In the genomic region with DNA sequence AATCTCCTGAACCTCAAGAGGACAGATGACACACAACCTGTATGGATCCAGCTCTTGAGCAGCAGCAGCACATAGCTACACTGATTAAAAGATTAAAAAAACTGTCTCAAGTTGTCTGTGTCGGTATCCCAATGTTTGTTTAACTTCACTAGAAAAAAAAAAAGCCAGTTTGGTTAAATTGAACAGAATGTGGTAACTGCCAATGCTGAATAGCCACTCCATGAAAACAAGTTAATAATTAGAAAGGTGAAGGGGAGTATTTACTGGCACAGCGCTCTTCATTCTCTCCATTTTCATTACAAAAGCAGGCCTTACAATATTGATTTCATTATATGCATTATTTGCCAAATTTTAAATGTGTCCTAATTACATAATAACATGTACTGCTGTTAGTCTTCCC, we compare ENCODE assay signal across 1 cellular context.
TF ChIP-seq lines count a peak whose summit lies in the region.

No MANE protein-coding gene starts in this region.

TF ChIP-seq in IMR-90, 13 proteins besides CTCF, POLR2A, EP300 and RAD21:
- TF ChIP-seq MAFK (IDR thresholded peaks at IDR 0.05; ENCODE audit: low read depth, low read length), result no peak
- TF ChIP-seq SMC3 (IDR thresholded peaks at IDR 0.05; ENCODE audit: low read depth, low read length), result no peak
- TF ChIP-seq FOS (IDR thresholded peaks at IDR 0.05; ENCODE audit: low read depth, low read length), result no peak
- TF ChIP-seq MXI1 (IDR thresholded peaks at IDR 0.05; ENCODE audit: borderline replicate concordance, low read depth, low read length), result no peak
- no peak for TF ChIP-seq USF2 (IDR thresholded peaks at IDR 0.05; ENCODE audit: low read depth, low read length)
- TF ChIP-seq BHLHE40 (IDR thresholded peaks at IDR 0.05; ENCODE audit: low read depth, low read length), result no peak
- TF ChIP-seq RCOR1 (IDR thresholded peaks at IDR 0.05; ENCODE audit: insufficient replicate concordance, low read length), result no peak
- no peak for TF ChIP-seq MAZ (IDR thresholded peaks at IDR 0.05; ENCODE audit: borderline replicate concordance, low read depth, low read length)
- TF ChIP-seq CEBPB (IDR thresholded peaks at IDR 0.05; ENCODE audit: low read depth, low read length), result no peak
- TF ChIP-seq, protein P1, sequence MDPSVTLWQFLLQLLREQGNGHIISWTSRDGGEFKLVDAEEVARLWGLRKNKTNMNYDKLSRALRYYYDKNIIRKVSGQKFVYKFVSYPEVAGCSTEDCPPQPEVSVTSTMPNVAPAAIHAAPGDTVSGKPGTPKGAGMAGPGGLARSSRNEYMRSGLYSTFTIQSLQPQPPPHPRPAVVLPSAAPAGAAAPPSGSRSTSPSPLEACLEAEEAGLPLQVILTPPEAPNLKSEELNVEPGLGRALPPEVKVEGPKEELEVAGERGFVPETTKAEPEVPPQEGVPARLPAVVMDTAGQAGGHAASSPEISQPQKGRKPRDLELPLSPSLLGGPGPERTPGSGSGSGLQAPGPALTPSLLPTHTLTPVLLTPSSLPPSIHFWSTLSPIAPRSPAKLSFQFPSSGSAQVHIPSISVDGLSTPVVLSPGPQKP (IDR thresholded peaks at IDR 0.05; ENCODE audit: borderline replicate concordance, low read depth, low read length), result no peak
- TF ChIP-seq CHD1 (IDR thresholded peaks at IDR 0.05; ENCODE audit: low read depth, low read length), result no peak
- no peak for TF ChIP-seq RFX5 (IDR thresholded peaks at IDR 0.05; ENCODE audit: low read depth, low read length)
- TF ChIP-seq NFE2L2 (IDR thresholded peaks at IDR 0.05; ENCODE audit: low read depth, low read length), result no peak
